In genomic region chr1:205251576-205251975, GRCh38 we compare ENCODE assay signal across 27 cellular contexts. TPM values are rescaled to one million over a fixed set of nuclear protein-coding genes. Genes with fewer than 3 reads are reported as not detected.
DNase-seq lines count a peak whose midpoint lies in the region; ATAC-seq and TF ChIP-seq lines count a peak whose summit lies in the region.
"Had no signal": no experiment of that assay in that cellular context is flagged by ENCODE, and none has a peak within 500 bp of the region (broad histone marks: within the 10 kb centered on the region; RNA-seq: fewer than 3 reads in every experiment).

No MANE protein-coding gene starts in this region.

- H3K4me3 Mint-ChIP-seq in WTC11 (no peak overlapping the region), mesothelial cell of epicardium (no peak overlapping the region)
- H3K4me3 Mint-ChIP-seq: activated T-cell treated with anti-CD3 and anti-CD28 coated beads, Interleukin-2, amount 50 U/mL, for 72 hours; CD4-positive, CD25-positive, alpha-beta regulatory T cell; naive B cell; T-helper 17 cell had no signal

- H3K27ac Mint-ChIP-seq in WTC11 = peak overlapping the region; percentile 80; the same call in 1 of the 2 replicates
- H3K27ac Mint-ChIP-seq in mesothelial cell of epicardium = peak overlapping the region; percentile 64
- H3K27ac Mint-ChIP-seq: activated T-cell treated with anti-CD3 and anti-CD28 coated beads, Interleukin-2, amount 50 U/mL, for 72 hours; CD4-positive, CD25-positive, alpha-beta regulatory T cell; T-helper 17 cell had no signal

- CTCF ChIA-PET in WTC11 (lab: Charles Lee) = interaction anchor here (1.0 to 2.5 kb wide), 4 partner anchors 22 to 190 kb away, joined by 3 to 16 read pairs (median 6); no protein-coding TSS in a partner anchor

- no peak for ATAC-seq in WTC11
- ATAC-seq: activated T-cell treated with anti-CD3 and anti-CD28 coated beads, Interleukin-2, amount 50 U/mL, for 72 hours; body of pancreas; PC-3; SK-N-SH treated with all-trans-retinoic acid at 6 μM for 48 hours; T-helper 17 cell had no signal

- no peaks in the 10 kb centered on the region for H3K9me3 Mint-ChIP-seq in WTC11
- H3K9me3 Mint-ChIP-seq in mesothelial cell of epicardium = no peaks in the 10 kb centered on the region
- H3K9me3 Mint-ChIP-seq: activated T-cell treated with anti-CD3 and anti-CD28 coated beads, Interleukin-2, amount 50 U/mL, for 72 hours; CD4-positive, CD25-positive, alpha-beta regulatory T cell; naive B cell had no signal

- TF ChIP-seq CTCF in WTC11 (IDR thresholded peaks at IDR 0.05) = no peak
- TF ChIP-seq CTCF in mesothelial cell of epicardium (IDR thresholded peaks at IDR 0.05; ENCODE audit: unreplicated experiment) = no peak

- no peaks in the 10 kb centered on the region for H3K27me3 Mint-ChIP-seq in WTC11 (ENCODE audit: low read depth)
- H3K27me3 Mint-ChIP-seq in mesothelial cell of epicardium (ENCODE audit: low read depth) = no peaks in the 10 kb centered on the region

- POLR2A ChIA-PET in WTC11 (lab: Charles Lee) = no interaction called here

- no peaks in the 10 kb centered on the region for H3K36me3 Mint-ChIP-seq in WTC11
- no peaks in the 10 kb centered on the region for H3K36me3 Mint-ChIP-seq in mesothelial cell of epicardium
- H3K36me3 Mint-ChIP-seq: CD4-positive, CD25-positive, alpha-beta regulatory T cell; naive B cell had no signal

- DNase-seq in WTC11 (ENCODE audit: low spot score) = no peak
- DNase-seq in mesothelial cell of epicardium (ENCODE audit: low spot score in 2 of 2, unreplicated experiment in 2 of 2) = no peak
- DNase-seq in substantia nigra (lab: John Stamatoyannopoulos, UW) = peak in 1 of 49 donors; percentile 26
- no peak for DNase-seq in activated CD4-positive, CD25-positive, alpha-beta regulatory T cell (lab: John Stamatoyannopoulos, UW)
- no peak for DNase-seq in activated CD8-positive, alpha-beta memory T cell treated with anti-CD3 and anti-CD28 coated beads, Interleukin-2, amount 50 U/mL, for 48 hours
- no peak for DNase-seq in COR-L47 (lab: John Stamatoyannopoulos, UW)
- DNase-seq: activated CD4-positive, alpha-beta T cell treated with anti-CD3 and anti-CD28 coated beads, Interleukin-2, amount 50 U/mL, for 48 hours; activated CD4-positive, CD25-positive, alpha-beta regulatory T cell treated with anti-CD3 and anti-CD28 coated beads, Interleukin-2, amount 50 U/mL, for 72 hours; activated T-cell treated with anti-CD3 and anti-CD28 coated beads, Interleukin-2, amount 50 U/mL, for 72 hours; AML-193; body of pancreas; CD4-positive, CD25-positive, alpha-beta regulatory T cell; effector memory CD4-positive, alpha-beta T cell; GM23248; islet precursor cell; midbrain; naive B cell; NCI-H1092 treated with DMSO at 0.1 percent for 48 hours; NCI-H187; NCI-H526 treated with DMSO at 0.1 percent for 48 hours; PC-3; stimulated activated CD4-positive, alpha-beta T cell treated with anti-CD3 and anti-CD28 coated beads, Interleukin-15, amount 100 ng/mL, for 24 hours; stimulated activated CD4-positive, alpha-beta T cell treated with anti-CD3 and anti-CD28 coated beads, Interleukin-4, amount 100 ng/mL, for 4 hours; T-helper 17 cell had no signal

- H3K27ac ChIP-seq in cingulate gyrus (ENCODE audit: low read depth, low read length) (peak overlapping the region; percentile 96), substantia nigra (ENCODE audit: low read depth, low read length, poor library complexity, severe bottlenecking) (peak overlapping the region; percentile 96)
- H3K27ac ChIP-seq: body of pancreas, GM23248, neutrophil had no signal

- peaks cover 9% of the 10 kb centered on the region for H3K4me1 Mint-ChIP-seq in WTC11
- peaks cover 51% of the 10 kb centered on the region for H3K4me1 Mint-ChIP-seq in mesothelial cell of epicardium

TF ChIP-seq in WTC11, 78 proteins besides CTCF, POLR2A, EP300 and RAD21:
- TF ChIP-seq GRHL2 (CRISPR knock-in tag; IDR thresholded peaks at IDR 0.05; ENCODE audit: insufficient replicate concordance, severe bottlenecking) = no peak
- no peak for TF ChIP-seq ZNF121 (CRISPR knock-in tag; IDR thresholded peaks at IDR 0.05)
- no peak for TF ChIP-seq PREB (CRISPR knock-in tag; IDR thresholded peaks at IDR 0.05; ENCODE audit: borderline replicate concordance)
- TF ChIP-seq E2F4 (CRISPR knock-in tag; IDR thresholded peaks at IDR 0.05; ENCODE audit: borderline replicate concordance, low read depth) = no peak
- no peak for TF ChIP-seq ZBTB43 (CRISPR knock-in tag; IDR thresholded peaks at IDR 0.05)
- no peak for TF ChIP-seq AFF4 (CRISPR knock-in tag; IDR thresholded peaks at IDR 0.05; ENCODE audit: borderline replicate concordance)
- no peak for TF ChIP-seq RELA (CRISPR knock-in tag; IDR thresholded peaks at IDR 0.05; ENCODE audit: borderline replicate concordance)
- TF ChIP-seq OVOL2 (CRISPR knock-in tag; IDR thresholded peaks at IDR 0.05; ENCODE audit: borderline replicate concordance) = no peak
- TF ChIP-seq NFE2L1 (CRISPR knock-in tag; IDR thresholded peaks at IDR 0.05) = no peak
- no peak for TF ChIP-seq TEAD1 (CRISPR knock-in tag; IDR thresholded peaks at IDR 0.05)
- no peak for TF ChIP-seq ATF2 (CRISPR knock-in tag; IDR thresholded peaks at IDR 0.05; ENCODE audit: borderline replicate concordance, low read depth)
- TF ChIP-seq JAZF1 (CRISPR knock-in tag; IDR thresholded peaks at IDR 0.05) = no peak

RNA-seq across cellular contexts. Expression of gene TMCC2, which starts 23.8 kb away (rescaled TPM):
- total RNA-seq in WTC11 (2021) (9.5 to 11.2 TPM (median 11.2 TPM) in 3 replicates), mesothelial cell of epicardium (6.1 to 6.8 TPM (median 6.5 TPM) in 3 replicates)

RNA-seq across cellular contexts. Expression of gene DSTYK, which starts 40.1 kb away (rescaled TPM):
- 10.3 to 11.6 TPM (median 11.0 TPM) in 3 replicates for total RNA-seq in WTC11 (2021)
- 18.3 to 19.5 TPM (median 18.3 TPM) in 3 replicates for total RNA-seq in mesothelial cell of epicardium
